Comparison of ENCODE assay signal across 1 cellular context in genomic region chr2:10335046-10335840, GRCh38.
TF ChIP-seq lines count a peak whose summit lies in the region.

No MANE protein-coding gene starts in this region.

TF ChIP-seq in K562, 482 proteins besides CTCF, POLR2A, EP300 and RAD21:
- no peak for TF ChIP-seq RBM34 (IDR thresholded peaks at IDR 0.05; ENCODE audit: borderline replicate concordance, insufficient read depth, low read length)
- peak in 1 of 2 experiments; percentile 80; a peak in 1 of 3 replicates for TF ChIP-seq CBX3 (IDR thresholded peaks at IDR 0.05; ENCODE audit: borderline replicate concordance in 1 of 2, low read length in 2 of 2)
- TF ChIP-seq ZNF280A (IDR thresholded peaks at IDR 0.05; ENCODE audit: low read depth, partially characterized antibody): peak; percentile 46
- peak; percentile 26 for TF ChIP-seq ZFP36 (IDR thresholded peaks at IDR 0.05; ENCODE audit: low read depth, low read length, partially characterized antibody)
